In genomic region chr22:25447689-25448434, GRCh38 we compare ENCODE assay signal across 8 cellular contexts.
DNase-seq lines count a peak whose midpoint lies in the region; ATAC-seq and TF ChIP-seq lines count a peak whose summit lies in the region.

No MANE protein-coding gene starts in this region.

- H3K36me3 ChIP-seq in trophoblast cell (ENCODE audit: control insufficient read depth in 1 of 2, insufficient read depth in 2 of 2, low read length in 2 of 2) (peaks cover 2 to 3% of the 10 kb centered on the region in 2 experiments), transverse colon (no peaks in the 10 kb centered on the region)

- peaks cover 4% of the 10 kb centered on the region for H3K79me1 ChIP-seq in trophoblast cell (ENCODE audit: low read length)

- peak overlapping the region; percentile 67 for H3K14ac ChIP-seq in trophoblast cell (ENCODE audit: low read length)

- H2BK5ac ChIP-seq in trophoblast cell (ENCODE audit: low read depth, low read length, poor library complexity), result peak overlapping the region; percentile 35

- H2AFZ ChIP-seq in trophoblast cell (ENCODE audit: insufficient read depth, low read length, poor library complexity), result no peak overlapping the region

- H3K9me3 Mint-ChIP-seq in activated naive CD8-positive, alpha-beta T cell treated with anti-CD3 and anti-CD28 coated beads for 36 hours, result no peaks in the 10 kb centered on the region

- no peaks in the 10 kb centered on the region for H3K9me3 ChIP-seq in trophoblast cell (ENCODE audit: insufficient read depth, low read depth, low read length)
- H3K9me3 ChIP-seq in transverse colon, result no peaks in the 10 kb centered on the region

- peaks cover 7% of the 10 kb centered on the region for H3K79me2 ChIP-seq in trophoblast cell (ENCODE audit: control insufficient read depth, insufficient read depth, low read length, poor library complexity)

- H3K4me1 ChIP-seq in trophoblast cell (ENCODE audit: control insufficient read depth in 1 of 2, insufficient read depth in 2 of 2, low read length in 2 of 2), result peaks cover 2% of the 10 kb centered on the region in 2 experiments
- peaks cover 6 to 37% (median 14%) of the 10 kb centered on the region in 4 donors for H3K4me1 ChIP-seq in transverse colon

- no peak overlapping the region for H2AK5ac ChIP-seq in trophoblast cell (ENCODE audit: low read length)

- H3K27ac ChIP-seq in trophoblast cell (ENCODE audit: low read depth, low read length) (no peak overlapping the region), transverse colon (peak overlapping the region; percentile 78 to 87 (median 83))

- H2BK120ac ChIP-seq in trophoblast cell (ENCODE audit: insufficient read depth, low read length, poor library complexity), result no peak overlapping the region

- H4K91ac ChIP-seq in trophoblast cell (ENCODE audit: low read depth, low read length), result peak overlapping the region; percentile 51

- in situ Hi-C loops in transverse colon (cut with MboI; ENCODE audit: low pct_ligation_motif_present in 1 of 4, low pct_unique_long_range_greater_than_20kb in 1 of 4, low sequenced_read_pairs in 3 of 4), result no loop called here

- H4K12ac ChIP-seq in trophoblast cell (ENCODE audit: low read depth, low read length), result peak overlapping the region; percentile 91

- no peaks in the 10 kb centered on the region for H3K27me3 Mint-ChIP-seq in activated naive CD8-positive, alpha-beta T cell treated with anti-CD3 and anti-CD28 coated beads for 36 hours

- H3K4me1 Mint-ChIP-seq in activated naive CD8-positive, alpha-beta T cell treated with anti-CD3 and anti-CD28 coated beads for 36 hours, result peaks cover 41% of the 10 kb centered on the region

- H3K27ac Mint-ChIP-seq in activated naive CD8-positive, alpha-beta T cell treated with anti-CD3 and anti-CD28 coated beads for 36 hours, result peak overlapping the region; percentile 88

- peak overlapping the region; percentile 76 for H3K4me2 ChIP-seq in trophoblast cell (ENCODE audit: low read length)

- peak; percentile 98 for DNase-seq in GM03348 (ENCODE audit: low spot score)
- peak; percentile 64 for DNase-seq in HCEC 1CT
- peak; percentile 81 for DNase-seq in MV-4-11 (lab: John Stamatoyannopoulos, UW)
- peak; percentile 83 for DNase-seq in SKM-1 treated with dmso at 0.1 percent for 144 hours (lab: John Stamatoyannopoulos, UW; ENCODE audit: unreplicated experiment)
- peak; percentile 89 for DNase-seq in activated naive CD8-positive, alpha-beta T cell treated with anti-CD3 and anti-CD28 coated beads for 36 hours
- peak; percentile 94 for DNase-seq in Right ventricle myocardium superior
- peak; percentile 77 to 94 for DNase-seq in trophoblast cell
- peak; percentile 92 for DNase-seq in transverse colon

- TF ChIP-seq POLR2A in transverse colon (IDR thresholded peaks at IDR 0.05), result no peak

- H2BK12ac ChIP-seq in trophoblast cell (ENCODE audit: low read length), result no peak overlapping the region

- peak; percentile 99 for ATAC-seq in Right ventricle myocardium superior (ENCODE audit: poor library complexity)

- H4K8ac ChIP-seq in trophoblast cell (ENCODE audit: low read depth, low read length), result peak overlapping the region; percentile 80

- TF ChIP-seq CTCF in transverse colon (IDR thresholded peaks at IDR 0.05), result peak; percentile 88 to 98 (median 94)

- no CpG with 5 or more reads among the region's 30 CpGs for WGBS in trophoblast cell (ENCODE audit: extremely low coverage, insufficient coverage, insufficient read length)
- 0 to 5% methylated on average over 12 to 30 of the region's 30 CpGs for WGBS in transverse colon (ENCODE audit: low coverage in 1 of 2), 2 donors

- peak overlapping the region; percentile 97 for H3K4me3 Mint-ChIP-seq in activated naive CD8-positive, alpha-beta T cell treated with anti-CD3 and anti-CD28 coated beads for 36 hours

- H3K4me3 ChIP-seq in trophoblast cell (ENCODE audit: low read depth, low read length) (peak overlapping the region; percentile 87), transverse colon (peak overlapping the region; percentile 35 to 97 (median 77))

- H3K27me3 ChIP-seq in trophoblast cell (ENCODE audit: insufficient read depth, low read length), result no peaks in the 10 kb centered on the region
- no peaks in the 10 kb centered on the region for H3K27me3 ChIP-seq in transverse colon

- peak overlapping the region; percentile 94 for H3K9ac ChIP-seq in trophoblast cell (ENCODE audit: low read length)

- no peak overlapping the region for H3K23ac ChIP-seq in trophoblast cell (ENCODE audit: low read length)

- no peak for TF ChIP-seq EP300 in transverse colon (IDR thresholded peaks at IDR 0.05; ENCODE audit: low read depth)

- H3K18ac ChIP-seq in trophoblast cell (ENCODE audit: low read length), result no peak overlapping the region

- H3K36me3 Mint-ChIP-seq in activated naive CD8-positive, alpha-beta T cell treated with anti-CD3 and anti-CD28 coated beads for 36 hours, result peaks cover 24% of the 10 kb centered on the region

- intact Hi-C loops in Right ventricle myocardium superior (cut with DNase I) (no loop called here), transverse colon (cut with DNase I; ENCODE audit: low total_unique reads) (no loop called here)

- peak overlapping the region; percentile 84 for H3K4ac ChIP-seq in trophoblast cell (ENCODE audit: low read depth, low read length)
